Comparison of ENCODE assay signal across 17 cellular contexts in the genomic region with DNA sequence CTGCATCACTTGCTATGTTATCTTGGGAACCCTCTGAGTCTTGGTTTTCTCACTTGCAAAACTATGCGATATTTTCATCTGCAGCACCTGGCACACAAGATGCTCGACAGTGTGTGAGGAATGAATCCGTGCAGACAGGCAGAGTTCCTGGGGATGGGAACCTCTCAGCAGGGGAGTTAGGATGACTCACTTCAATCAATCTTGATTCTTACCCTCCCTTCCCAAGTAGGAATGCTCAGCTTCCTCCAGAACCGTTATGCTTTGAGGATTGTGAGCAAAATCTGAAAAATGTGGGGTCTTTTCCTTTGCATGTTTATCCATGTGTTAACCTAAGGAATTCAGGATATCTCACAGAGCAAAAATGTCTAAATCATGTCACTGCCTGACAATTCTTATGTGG.
DNase-seq lines count a peak whose midpoint lies in the region; ATAC-seq and TF ChIP-seq lines count a peak whose summit lies in the region.
"Had no signal": no experiment of that assay in that cellular context is flagged by ENCODE, and none has a peak within 500 bp of the region (broad histone marks: within the 10 kb centered on the region; RNA-seq: fewer than 3 reads in every experiment).

No MANE protein-coding gene starts in this region.

- TF ChIP-seq CTCF in left ventricle myocardium inferior (IDR thresholded peaks at IDR 0.05; ENCODE audit: borderline replicate concordance): no peak

- no peaks in the 10 kb centered on the region for H3K36me3 ChIP-seq in left ventricle myocardium inferior

- H3K4me3 Mint-ChIP-seq in activated CD4-positive, alpha-beta memory T cell treated with anti-CD3 and anti-CD28 coated beads for 36 hours: no peak overlapping the region
- H3K4me3 Mint-ChIP-seq: activated naive CD4-positive, alpha-beta T cell treated with anti-CD3 and anti-CD28 coated beads for 36 hours; dendritic cell treated with granulocyte-macrophage colony-stimulating factor and Interleukin-4, amounts not matched to agents 40 ng/mL and 50 ng/mL, for 4 days; T-helper 17 cell had no signal

- no peak overlapping the region for H3K4me3 ChIP-seq in left ventricle myocardium inferior
- H3K4me3 ChIP-seq: hepatocyte, mucosa of descending colon had no signal

- H3K36me3 Mint-ChIP-seq in activated CD4-positive, alpha-beta memory T cell treated with anti-CD3 and anti-CD28 coated beads for 36 hours: no peaks in the 10 kb centered on the region

- no peak overlapping the region for H3K27ac ChIP-seq in left ventricle myocardium inferior (replicated peaks)
- H3K27ac ChIP-seq: hepatocyte had no signal

- H3K27ac Mint-ChIP-seq in activated CD4-positive, alpha-beta memory T cell treated with anti-CD3 and anti-CD28 coated beads for 36 hours: no peak overlapping the region
- H3K27ac Mint-ChIP-seq: activated naive CD4-positive, alpha-beta T cell treated with anti-CD3 and anti-CD28 coated beads for 36 hours; dendritic cell treated with granulocyte-macrophage colony-stimulating factor and Interleukin-4, amounts not matched to agents 40 ng/mL and 50 ng/mL, for 4 days; T-helper 17 cell had no signal

- intact Hi-C loops in activated CD4-positive, alpha-beta memory T cell treated with anti-CD3 and anti-CD28 coated beads for 36 hours (cut with micrococcal nuclease): no loop called here
- intact Hi-C loops in left ventricle myocardium inferior (cut with micrococcal nuclease): no loop called here

- peaks cover 56% of the 10 kb centered on the region for H3K27me3 ChIP-seq in left ventricle myocardium inferior (ENCODE audit: low read depth)
- H3K27me3 ChIP-seq: hepatocyte had no signal

- H3K9me3 ChIP-seq in left ventricle myocardium inferior (replicated peaks): peaks cover 12% of the 10 kb centered on the region
- H3K9me3 ChIP-seq: mucosa of descending colon had no signal

- H3K9me3 Mint-ChIP-seq in activated CD4-positive, alpha-beta memory T cell treated with anti-CD3 and anti-CD28 coated beads for 36 hours: no peaks in the 10 kb centered on the region
- H3K9me3 Mint-ChIP-seq: activated naive CD4-positive, alpha-beta T cell treated with anti-CD3 and anti-CD28 coated beads for 36 hours; dendritic cell treated with granulocyte-macrophage colony-stimulating factor and Interleukin-4, amounts not matched to agents 40 ng/mL and 50 ng/mL, for 4 days had no signal

- H3K4me1 ChIP-seq in left ventricle myocardium inferior: no peaks in the 10 kb centered on the region

- peaks cover 20% of the 10 kb centered on the region for H3K27me3 Mint-ChIP-seq in activated CD4-positive, alpha-beta memory T cell treated with anti-CD3 and anti-CD28 coated beads for 36 hours

- DNase-seq in A172 (ENCODE audit: low spot score): peak; percentile 99
- DNase-seq in HCEC 1CT: peak; percentile 59
- peak; percentile 94 for DNase-seq in amniotic epithelial cell (ENCODE audit: low read depth)
- peak; percentile 89 for DNase-seq in hepatic stellate cell (ENCODE audit: low spot score)
- DNase-seq in activated CD4-positive, alpha-beta memory T cell treated with anti-CD3 and anti-CD28 coated beads for 36 hours: no peak
- no peak for DNase-seq in left ventricle myocardium inferior
- DNase-seq in HUDEP-2 (lab: John Stamatoyannopoulos, UW; ENCODE audit: unreplicated experiment in 76 of 76): no peak
- DNase-seq: activated naive CD4-positive, alpha-beta T cell treated with anti-CD3 and anti-CD28 coated beads for 36 hours; mucosa of descending colon; NCI-H1930; NK-92 treated with Interleukin-12 subunit alpha and Interleukin-12 subunit beta, amount 100 ng/mL, for 24 hours; retina; T-helper 17 cell had no signal

- POLR2A ChIA-PET in activated CD4-positive, alpha-beta memory T cell treated with anti-CD3 and anti-CD28 coated beads for 36 hours (lab: Charles Lee): no interaction called here

- CTCF ChIA-PET in activated CD4-positive, alpha-beta memory T cell treated with anti-CD3 and anti-CD28 coated beads for 36 hours (lab: Charles Lee): no interaction called here

- no peak for ATAC-seq in HG02610 (IDR thresholded peaks at IDR 0.05; ENCODE audit: unreplicated experiment)
- ATAC-seq: HepG2, mucosa of descending colon, T-helper 17 cell had no signal

- H3K4me1 Mint-ChIP-seq in activated CD4-positive, alpha-beta memory T cell treated with anti-CD3 and anti-CD28 coated beads for 36 hours (ENCODE audit: low read depth): no peaks in the 10 kb centered on the region

Comparison
In these comparisons a context has a peak if more than half of its experiments do, and no peak if none do; other contexts are left out.
1. DNase-seq: peak in A172 (single experiment), HCEC 1CT (single experiment), amniotic epithelial cell (single experiment) and hepatic stellate cell (single experiment); none in activated CD4-positive, alpha-beta memory T cell treated with anti-CD3 and anti-CD28 coated beads for 36 hours (single experiment), left ventricle myocardium inferior (single experiment) and HUDEP-2 (0 of 76).